In the genomic region with DNA sequence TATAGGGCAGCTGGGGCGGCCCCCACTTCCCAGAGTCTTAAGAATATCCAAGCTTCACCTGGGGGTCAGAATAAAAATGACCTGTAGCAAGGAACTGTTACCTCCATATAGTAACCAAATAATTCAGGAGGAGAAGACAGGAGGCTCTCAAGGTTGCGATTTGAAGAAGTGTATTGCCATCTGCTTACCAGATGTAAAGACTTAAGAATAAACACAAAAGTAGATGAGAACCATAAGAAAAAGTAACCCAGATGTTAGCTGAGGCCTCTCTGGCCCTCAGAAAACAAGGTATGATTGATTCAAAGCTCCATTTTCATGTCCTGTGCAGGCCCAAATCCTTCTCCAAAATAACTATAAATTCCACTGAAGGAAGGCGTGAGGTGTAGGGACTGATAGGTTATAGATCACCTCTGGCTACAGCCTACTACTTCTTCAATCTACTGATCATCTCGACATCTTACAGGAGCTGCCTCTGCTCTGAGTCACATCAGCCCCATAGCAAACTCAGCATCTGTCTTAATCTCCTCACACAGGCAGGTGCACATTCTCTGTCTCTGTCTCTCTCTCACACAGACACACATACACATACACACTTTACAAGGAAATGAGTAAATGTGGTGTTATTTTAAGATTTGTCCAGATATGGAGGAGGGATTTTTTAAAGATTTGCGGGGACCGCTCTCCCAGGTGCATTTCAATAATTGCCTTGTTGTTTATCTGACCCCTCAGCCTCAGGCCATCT, we compare ENCODE assay signal across 1 cellular context.
TF ChIP-seq lines count a peak whose summit lies in the region.

No MANE protein-coding gene starts in this region.

TF ChIP-seq in SK-N-SH treated with all-trans-retinoic acid at 6 μM for 48 hours, 23 proteins besides CTCF, POLR2A, EP300 and RAD21:
- TF ChIP-seq, protein P1, sequence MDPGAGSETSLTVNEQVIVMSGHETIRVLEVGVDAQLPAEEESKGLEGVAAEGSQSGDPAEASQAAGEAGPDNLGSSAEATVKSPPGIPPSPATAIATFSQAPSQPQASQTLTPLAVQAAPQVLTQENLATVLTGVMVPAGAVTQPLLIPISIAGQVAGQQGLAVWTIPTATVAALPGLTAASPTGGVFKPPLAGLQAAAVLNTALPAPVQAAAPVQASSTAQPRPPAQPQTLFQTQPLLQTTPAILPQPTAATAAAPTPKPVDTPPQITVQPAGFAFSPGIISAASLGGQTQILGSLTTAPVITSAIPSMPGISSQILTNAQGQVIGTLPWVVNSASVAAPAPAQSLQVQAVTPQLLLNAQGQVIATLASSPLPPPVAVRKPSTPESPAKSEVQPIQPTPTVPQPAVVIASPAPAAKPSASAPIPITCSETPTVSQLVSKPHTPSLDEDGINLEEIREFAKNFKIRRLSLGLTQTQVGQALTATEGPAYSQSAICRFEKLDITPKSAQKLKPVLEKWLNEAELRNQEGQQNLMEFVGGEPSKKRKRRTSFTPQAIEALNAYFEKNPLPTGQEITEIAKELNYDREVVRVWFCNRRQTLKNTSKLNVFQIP (CRISPR knock-in tag; IDR thresholded peaks at IDR 0.05; ENCODE audit: borderline replicate concordance, low read depth), result no peak
- TF ChIP-seq TOX (CRISPR knock-in tag; IDR thresholded peaks at IDR 0.05; ENCODE audit: borderline replicate concordance), result no peak
- no peak for TF ChIP-seq TSHZ2 (CRISPR knock-in tag; IDR thresholded peaks at IDR 0.05)
- TF ChIP-seq SNAI2 (CRISPR knock-in tag; IDR thresholded peaks at IDR 0.05), result no peak
- TF ChIP-seq GLIS3 (CRISPR knock-in tag; IDR thresholded peaks at IDR 0.05), result no peak
- no peak for TF ChIP-seq TCF4 (CRISPR knock-in tag; IDR thresholded peaks at IDR 0.05; ENCODE audit: borderline replicate concordance)
- no peak for TF ChIP-seq PPARA (CRISPR knock-in tag; IDR thresholded peaks at IDR 0.05; ENCODE audit: borderline replicate concordance)
- TF ChIP-seq, protein P2, sequence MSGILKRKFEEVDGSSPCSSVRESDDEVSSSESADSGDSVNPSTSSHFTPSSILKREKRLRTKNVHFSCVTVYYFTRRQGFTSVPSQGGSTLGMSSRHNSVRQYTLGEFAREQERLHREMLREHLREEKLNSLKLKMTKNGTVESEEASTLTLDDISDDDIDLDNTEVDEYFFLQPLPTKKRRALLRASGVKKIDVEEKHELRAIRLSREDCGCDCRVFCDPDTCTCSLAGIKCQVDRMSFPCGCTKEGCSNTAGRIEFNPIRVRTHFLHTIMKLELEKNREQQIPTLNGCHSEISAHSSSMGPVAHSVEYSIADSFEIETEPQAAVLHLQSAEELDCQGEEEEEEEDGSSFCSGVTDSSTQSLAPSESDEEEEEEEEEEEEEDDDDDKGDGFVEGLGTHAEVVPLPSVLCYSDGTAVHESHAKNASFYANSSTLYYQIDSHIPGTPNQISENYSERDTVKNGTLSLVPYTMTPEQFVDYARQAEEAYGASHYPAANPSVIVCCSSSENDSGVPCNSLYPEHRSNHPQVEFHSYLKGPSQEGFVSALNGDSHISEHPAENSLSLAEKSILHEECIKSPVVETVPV (CRISPR knock-in tag; IDR thresholded peaks at IDR 0.05), result no peak
- no peak for TF ChIP-seq ESRRG (CRISPR knock-in tag; IDR thresholded peaks at IDR 0.05)
- TF ChIP-seq RARB (CRISPR knock-in tag; IDR thresholded peaks at IDR 0.05), result no peak
- no peak for TF ChIP-seq OSR1 (CRISPR knock-in tag; IDR thresholded peaks at IDR 0.05)
- TF ChIP-seq CSDC2 (CRISPR knock-in tag; IDR thresholded peaks at IDR 0.05), result no peak
- TF ChIP-seq PATZ1 (CRISPR knock-in tag; IDR thresholded peaks at IDR 0.05; ENCODE audit: borderline replicate concordance), result no peak
- no peak for TF ChIP-seq ZFP30 (CRISPR knock-in tag; IDR thresholded peaks at IDR 0.05)
- TF ChIP-seq ZC3H10 (CRISPR knock-in tag; IDR thresholded peaks at IDR 0.05), result no peak
- no peak for TF ChIP-seq ISL1 (CRISPR knock-in tag; IDR thresholded peaks at IDR 0.05)
